ENCODE assay signal across 22 cellular contexts in the genomic region with DNA sequence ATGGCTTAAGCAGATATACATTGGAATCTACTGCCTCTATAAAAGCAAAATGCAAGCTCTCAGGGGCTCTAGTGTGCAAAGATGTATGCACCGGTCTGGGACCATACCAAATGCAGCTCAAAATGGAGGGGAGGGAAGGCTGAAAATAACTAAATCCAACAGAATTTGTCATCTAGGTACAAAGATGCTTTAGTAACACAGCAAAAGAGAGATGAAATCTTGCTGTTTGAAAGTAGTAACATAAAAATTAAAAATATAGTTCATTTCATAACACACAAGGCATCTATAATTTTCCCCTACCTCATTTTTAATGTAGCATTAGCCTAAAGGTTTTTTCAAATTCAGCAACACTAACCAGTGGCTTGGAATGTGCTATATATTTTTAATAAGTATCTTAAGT.
DNase-seq lines count a peak whose midpoint lies in the region; ATAC-seq, FAIRE-seq and TF ChIP-seq lines count a peak whose summit lies in the region.
"Had no signal": no experiment of that assay in that cellular context is flagged by ENCODE, and none has a peak within 500 bp of the region (broad histone marks: within the 10 kb centered on the region; RNA-seq: fewer than 3 reads in every experiment).

No MANE protein-coding gene starts in this region.

- WGBS in H1 (ENCODE audit: extremely low coverage in 1 of 2, insufficient coverage in 1 of 2, insufficient read length in 1 of 2, insufficient replicate concordance in 2 of 2, low coverage in 1 of 2, low lambda C conversion rate in 2 of 2, missing lambda C conversion rate in 1 of 2), 2 experiments = 83% methylated on average over 1 of the region's 1 CpG; no CpG with 5 or more reads in 1 of the 2 experiments

- no peaks in the 10 kb centered on the region for H3K23me2 ChIP-seq in H1 (ENCODE audit: low read depth, low read length)

- H3K4me3 ChIP-seq in SK-N-MC (peak overlapping the region; percentile 47; the same call in 1 of the 2 replicates), H1 (ENCODE audit: extremely low read depth in 1 of 4, insufficient read depth in 2 of 4, low read depth in 3 of 4, low read length in 4 of 4) (no peak overlapping the region), neural progenitor cell (no peak overlapping the region)
- H3K4me3 ChIP-seq in CD8-positive, alpha-beta T cell (ENCODE audit: low read depth, low read length) = no peak overlapping the region
- H3K4me3 ChIP-seq: BLaER1, GM23248, HAP-1 had no signal

- H3K23ac ChIP-seq in H1 (ENCODE audit: insufficient read length) = no peak overlapping the region

- H3K36me3 ChIP-seq in SK-N-MC (ENCODE audit: insufficient read depth, low read length) (no peaks in the 10 kb centered on the region; the same call in 1 of the 2 replicates), H1 (ENCODE audit: control insufficient read depth in 2 of 4, insufficient read depth in 4 of 4, low read length in 3 of 4) (no peaks in the 10 kb centered on the region), neural progenitor cell (no peaks in the 10 kb centered on the region)
- no peaks in the 10 kb centered on the region for H3K36me3 ChIP-seq in CD8-positive, alpha-beta T cell (ENCODE audit: insufficient read depth, low read length)
- H3K36me3 ChIP-seq: HAP-1 had no signal

- H3K79me1 ChIP-seq in H1 (ENCODE audit: low read depth, low read length) = no peaks in the 10 kb centered on the region

- H3K18ac ChIP-seq in H1 (ENCODE audit: extremely low read depth, low read length) = no peak overlapping the region

- TF ChIP-seq EP300 in H1 (IDR thresholded peaks at IDR 0.05; ENCODE audit: borderline replicate concordance in 1 of 2, low read depth in 2 of 2, low read length in 2 of 2) = peak in 1 of 2 experiments; percentile 62; a peak in 1 of 3 replicates

- no peaks in the 10 kb centered on the region for H4K20me1 ChIP-seq in H1 (replicated peaks in 1 of 2; ENCODE audit: control insufficient read depth in 1 of 2, insufficient read depth in 2 of 2, low read length in 2 of 2)
- H4K20me1 ChIP-seq in neural progenitor cell (ENCODE audit: low read depth) = no peaks in the 10 kb centered on the region

- peaks cover 7% of the 10 kb centered on the region for H3K4me1 Mint-ChIP-seq in neural progenitor cell
- peaks cover 27% of the 10 kb centered on the region for H3K4me1 Mint-ChIP-seq in CD8-positive, alpha-beta T cell (ENCODE audit: low read depth)

- H2AK5ac ChIP-seq in H1 (ENCODE audit: low read depth, low read length) = no peak overlapping the region

- CTCF ChIA-PET in H1 (lab: Charles Lee; ENCODE audit: partially characterized antibody) = interaction anchor here (1.0 to 1.7 kb wide), 4 partner anchors 10 to 57 kb away, joined by 3 to 4 read pairs (median 4); no protein-coding TSS in a partner anchor
- CTCF ChIA-PET in CD8-positive, alpha-beta T cell (lab: Charles Lee) = no interaction called here

- FAIRE-seq in H54 (lab: Jason Lieb, UNC) = peak; percentile 43
- no peak for FAIRE-seq in H1 (lab: Jason Lieb, UNC)
- FAIRE-seq: A204.1, D721Med, GM18507, RCC 7860 had no signal

- no peaks in the 10 kb centered on the region for H3K27me3 ChIP-seq in H1 (replicated peaks in 1 of 4; ENCODE audit: control insufficient read depth in 3 of 4, extremely low read depth in 1 of 4, insufficient read depth in 3 of 4, low read length in 3 of 4)
- H3K27me3 ChIP-seq in neural progenitor cell = no peaks in the 10 kb centered on the region
- no peaks in the 10 kb centered on the region for H3K27me3 ChIP-seq in CD8-positive, alpha-beta T cell (ENCODE audit: insufficient read depth, low read length)
- H3K27me3 ChIP-seq in foreskin keratinocyte = no peaks in the 10 kb centered on the region
- H3K27me3 ChIP-seq: BLaER1 had no signal

- H2BK12ac ChIP-seq in H1 (ENCODE audit: low read depth, low read length) = no peak overlapping the region

- no peaks in the 10 kb centered on the region for H3F3A ChIP-seq in neural progenitor cell (ENCODE audit: low read depth)

- TF ChIP-seq POLR2A in H54 (IDR thresholded peaks at IDR 0.05; ENCODE audit: low read depth, low read length) (no peak), H1 (IDR thresholded peaks at IDR 0.05; ENCODE audit: control extremely low read depth in 1 of 2, low read depth in 2 of 2, low read length in 2 of 2) (no peak)

- no peaks in the 10 kb centered on the region for H3K27me3 Mint-ChIP-seq in neural progenitor cell (ENCODE audit: insufficient read depth, low read depth)
- no peaks in the 10 kb centered on the region for H3K27me3 Mint-ChIP-seq in CD8-positive, alpha-beta T cell (ENCODE audit: low read depth)
- H3K27me3 Mint-ChIP-seq: CD4-positive, CD25-positive, alpha-beta regulatory T cell; IgD-negative memory B cell had no signal

- H3K9me3 ChIP-seq in SK-N-MC (ENCODE audit: low read depth, low read length) (no peaks in the 10 kb centered on the region), H1 (ENCODE audit: insufficient read depth in 2 of 2, low read depth in 1 of 2, low read length in 1 of 2) (no peaks in the 10 kb centered on the region), neural progenitor cell (ENCODE audit: low read depth) (no peaks in the 10 kb centered on the region)
- H3K9me3 ChIP-seq in CD8-positive, alpha-beta T cell (ENCODE audit: low read length) = no peaks in the 10 kb centered on the region
- H3K9me3 ChIP-seq: BLaER1, HAP-1 had no signal

- H3K14ac ChIP-seq in H1 (ENCODE audit: insufficient read length) = no peak overlapping the region

- H4K91ac ChIP-seq in H1 (replicated peaks; ENCODE audit: insufficient read length, low read length) = no peak overlapping the region

- H3K4me1 ChIP-seq in H1 (replicated peaks in 1 of 4; ENCODE audit: control insufficient read depth in 3 of 4, insufficient read depth in 4 of 4, low read length in 3 of 4) (peaks cover 0 to 4% (median under 1%) of the 10 kb centered on the region in 4 experiments; a peak in 2 of 7 replicates), neural progenitor cell (peaks cover 7% of the 10 kb centered on the region), foreskin keratinocyte (no peaks in the 10 kb centered on the region)
- H3K4me1 ChIP-seq in CD8-positive, alpha-beta T cell (ENCODE audit: insufficient read depth, low read length) = no peaks in the 10 kb centered on the region
- H3K4me1 ChIP-seq: BLaER1, HAP-1 had no signal

- H3K27ac Mint-ChIP-seq in neural progenitor cell = peak overlapping the region; percentile 72
- H3K27ac Mint-ChIP-seq in CD8-positive, alpha-beta T cell = no peak overlapping the region

- no peak overlapping the region for H4K5ac ChIP-seq in H1 (ENCODE audit: insufficient read length, low read depth, low read length)

- H3K4ac ChIP-seq in H1 (replicated peaks; ENCODE audit: insufficient read length, low read depth, low read length) = no peak overlapping the region

- TF ChIP-seq CTCF in H1 (IDR thresholded peaks at IDR 0.05; ENCODE audit: control extremely low read depth in 1 of 3, insufficient read depth in 1 of 3, low read depth in 1 of 3, low read length in 3 of 3) (no peak), neural progenitor cell (IDR thresholded peaks at IDR 0.05) (no peak), foreskin keratinocyte (conservative IDR thresholded peaks at IDR 0.05) (no peak)
- no peak for TF ChIP-seq CTCF in CD8-positive, alpha-beta T cell (IDR thresholded peaks at IDR 0.05)

- H3K9ac ChIP-seq in SK-N-MC (ENCODE audit: insufficient read length) (no peak overlapping the region), H1 (replicated peaks in 1 of 4; ENCODE audit: extremely low read depth in 1 of 4, low read depth in 3 of 4, low read length in 3 of 4) (no peak overlapping the region), neural progenitor cell (no peak overlapping the region)
- H3K9ac ChIP-seq: BLaER1, GM23248 had no signal

- H3K9me3 Mint-ChIP-seq in neural progenitor cell = no peaks in the 10 kb centered on the region
- no peaks in the 10 kb centered on the region for H3K9me3 Mint-ChIP-seq in CD8-positive, alpha-beta T cell

- no peak overlapping the region for H2BK120ac ChIP-seq in H1 (replicated peaks; ENCODE audit: low read depth, low read length)

- H2BK15ac ChIP-seq in H1 (ENCODE audit: low read length) = no peak overlapping the region

- ATAC-seq in CD8-positive, alpha-beta T cell = no peak
- no peak for ATAC-seq in foreskin keratinocyte

- POLR2A ChIA-PET in H1 (lab: Charles Lee; ENCODE audit: partially characterized antibody) = interaction anchor here (0.5 kb wide), 1 partner anchor 622 kb away, joined by 3 read pairs; no protein-coding TSS in a partner anchor
- POLR2A ChIA-PET in CD8-positive, alpha-beta T cell (lab: Charles Lee) = no interaction called here

- H3K4me2 ChIP-seq in H1 (ENCODE audit: insufficient read depth in 1 of 2, low read depth in 2 of 2, low read length in 2 of 2) (no peak overlapping the region), neural progenitor cell (no peak overlapping the region)
- H3K4me2 ChIP-seq: BLaER1 had no signal

- no peak overlapping the region for H2AFZ ChIP-seq in H1 (ENCODE audit: low read length)
- H2AFZ ChIP-seq in neural progenitor cell (replicated peaks) = no peak overlapping the region
- H2AFZ ChIP-seq: GM23248 had no signal

- H3K56ac ChIP-seq in H1 (replicated peaks; ENCODE audit: insufficient read length, low read depth, low read length) = no peak overlapping the region

- H2BK20ac ChIP-seq in H1 (ENCODE audit: low read length) = no peak overlapping the region

- no peak for TF ChIP-seq RAD21 in H1 (IDR thresholded peaks at IDR 0.05 in 1 of 2, conservative IDR thresholded peaks at IDR 0.05 in 1 of 2; ENCODE audit: low read depth in 2 of 2, low read length in 2 of 2)

- H2BK5ac ChIP-seq in H1 (ENCODE audit: low read depth, low read length) = no peak overlapping the region

- H3K27ac ChIP-seq in SK-N-MC (no peak overlapping the region; the same call in 1 of the 2 replicates), H1 (ENCODE audit: low read depth, low read length) (no peak overlapping the region), neural progenitor cell (no peak overlapping the region), foreskin keratinocyte (no peak overlapping the region)
- no peak overlapping the region for H3K27ac ChIP-seq in CD8-positive, alpha-beta T cell (ENCODE audit: low read depth, low read length)
- H3K27ac ChIP-seq: BLaER1, GM23248 had no signal

- no peaks in the 10 kb centered on the region for H3K36me3 Mint-ChIP-seq in neural progenitor cell
- peaks cover 8% of the 10 kb centered on the region for H3K36me3 Mint-ChIP-seq in CD8-positive, alpha-beta T cell

- no peaks in the 10 kb centered on the region for H3K79me2 ChIP-seq in H1 (ENCODE audit: control insufficient read depth in 1 of 2, insufficient read depth in 2 of 2, low read length in 2 of 2)
- no peaks in the 10 kb centered on the region for H3K79me2 ChIP-seq in neural progenitor cell (ENCODE audit: low read depth)

- DNase-seq in H54 (ENCODE audit: insufficient read length, low spot score) (no peak), SK-N-MC (ENCODE audit: low read depth, low spot score) (no peak), H1 (ENCODE audit: low read depth in 1 of 2, low spot score in 2 of 2) (no peak), neural progenitor cell (ENCODE audit: low spot score) (no peak), 8988T (no peak), foreskin keratinocyte (no peak)
- no peak for DNase-seq in CD8-positive, alpha-beta T cell
- DNase-seq: CD4-positive, CD25-positive, alpha-beta regulatory T cell; NCI-H1092 treated with DMSO at 0.1 percent for 48 hours; NCI-H1436; NCI-H187; NCI-H2171 treated with DMSO at 0.1 percent for 48 hours; NCI-H748 treated with DMSO at 0.1 percent for 48 hours; SIG-M5 had no signal

- H3K4me3 Mint-ChIP-seq in neural progenitor cell = no peak overlapping the region
- no peak overlapping the region for H3K4me3 Mint-ChIP-seq in CD8-positive, alpha-beta T cell
- H3K4me3 Mint-ChIP-seq: CD4-positive, CD25-positive, alpha-beta regulatory T cell had no signal

- no peak overlapping the region for H4K8ac ChIP-seq in H1 (ENCODE audit: extremely low read depth, insufficient read depth, low read length)

- intact Hi-C loops in CD8-positive, alpha-beta T cell (cut with DNase I, micrococcal nuclease) = loop anchor here in 1 of 2 experiments (1.0 kb wide), 1 partner anchor 44 kb away; no protein-coding TSS in a partner anchor
